Comparison of ENCODE assay signal across 1 cellular context in genomic region chr12:49842519-49843352, GRCh38.
TF ChIP-seq lines count a peak whose summit lies in the region.

Gene BCDIN3D (minus strand): TSS chr12:49843106. CDS start chr12:49843087, 19 bp downstream.

TF ChIP-seq in A549, 52 proteins besides CTCF, POLR2A, EP300 and RAD21 (continued from another document):
- TF ChIP-seq PBX3 (IDR thresholded peaks at IDR 0.05) (peak; percentile 65), MAZ (IDR thresholded peaks at IDR 0.05; ENCODE audit: borderline replicate concordance, low read depth, low read length) (0 out of 2 replicates have a peak, but pooled peaks have one; percentile 50), TFCP2L1 (CRISPR knock-in tag; IDR thresholded peaks at IDR 0.05) (no peak), KDM1A (IDR thresholded peaks at IDR 0.05; ENCODE audit: low read depth) (no peak), RNF2 (IDR thresholded peaks at IDR 0.05; ENCODE audit: borderline replicate concordance, low read depth) (no peak), CHD2 (IDR thresholded peaks at IDR 0.05; ENCODE audit: low read length, partially characterized antibody) (no peak), PHF8 (IDR thresholded peaks at IDR 0.05; ENCODE audit: borderline replicate concordance, low read depth) (peak; percentile 46; the same call in 1 of the 2 replicates), EHF (CRISPR knock-in tag; IDR thresholded peaks at IDR 0.05) (no peak), ZC3H11A (IDR thresholded peaks at IDR 0.05) (no peak)
